ENCODE assay signal across 29 cellular contexts in genomic region chr20:57129303-57129702, GRCh38.
"Had no signal": no experiment of that assay in that cellular context is flagged by ENCODE, and none has a peak within 500 bp of the region (broad histone marks: within the 10 kb centered on the region; RNA-seq: fewer than 3 reads in every experiment).

No MANE protein-coding gene starts in this region.

- DNase-seq: colonic mucosa; cortex of kidney; dermis blood vessel endothelial cell; dorsolateral prefrontal cortex; effector CD4-positive, alpha-beta T cell; effector CD8-positive, alpha-beta T cell; effector memory CD4-positive, alpha-beta T cell; effector memory CD8-positive, alpha-beta T cell; endodermal cell; erythroblast; esophagus squamous epithelium; foreskin fibroblast; foreskin keratinocyte; foreskin melanocyte; gastrocnemius medialis; glutamatergic neuron; head of caudate nucleus; heart left ventricle; heart right ventricle had no signal

- FAIRE-seq: colon, endometrium, endothelial cell of umbilical vein, frontal cortex had no signal

- H3K9me3 ChIP-seq: colonic mucosa, esophagus muscularis mucosa, esophagus squamous epithelium, gastrocnemius medialis, gastroesophageal sphincter, heart left ventricle, heart right ventricle had no signal

- H3K9me3 Mint-ChIP-seq: dendritic cell treated with granulocyte-macrophage colony-stimulating factor and Interleukin-4, amounts not matched to agents 40 ng/mL and 50 ng/mL, for 4 days; effector memory CD8-positive, alpha-beta T cell; endodermal cell had no signal

- H3K27me3 ChIP-seq: colonic mucosa, gastrocnemius medialis had no signal

- H3K4me1 ChIP-seq: colonic mucosa, esophagus muscularis mucosa, esophagus squamous epithelium, foreskin keratinocyte, gastrocnemius medialis, gastroesophageal sphincter had no signal

- H3K27ac Mint-ChIP-seq: dendritic cell treated with granulocyte-macrophage colony-stimulating factor and Interleukin-4, amounts not matched to agents 40 ng/mL and 50 ng/mL, for 4 days; effector memory CD8-positive, alpha-beta T cell; endodermal cell had no signal

- H3K4me3 ChIP-seq: colonic mucosa, coronary artery, dorsolateral prefrontal cortex, esophagus muscularis mucosa, esophagus squamous epithelium, gastrocnemius medialis, gastroesophageal sphincter, heart left ventricle, heart right ventricle had no signal

- H3K4me3 Mint-ChIP-seq: dendritic cell treated with granulocyte-macrophage colony-stimulating factor and Interleukin-4, amounts not matched to agents 40 ng/mL and 50 ng/mL, for 4 days; effector memory CD8-positive, alpha-beta T cell; endodermal cell had no signal

- H3K36me3 ChIP-seq: colonic mucosa, esophagus muscularis mucosa, esophagus squamous epithelium, gastrocnemius medialis, gastroesophageal sphincter, heart left ventricle, heart right ventricle had no signal

- H3K27ac ChIP-seq: colonic mucosa, coronary artery, epithelial cell of prostate, esophagus muscularis mucosa, esophagus squamous epithelium, foreskin keratinocyte, gastrocnemius medialis, gastroesophageal sphincter, heart left ventricle, heart right ventricle had no signal

- ATAC-seq: effector memory CD8-positive, alpha-beta T cell; esophagus mucosa; foreskin keratinocyte; gastrocnemius medialis; gastroesophageal sphincter; heart left ventricle had no signal
